In the genomic region with DNA sequence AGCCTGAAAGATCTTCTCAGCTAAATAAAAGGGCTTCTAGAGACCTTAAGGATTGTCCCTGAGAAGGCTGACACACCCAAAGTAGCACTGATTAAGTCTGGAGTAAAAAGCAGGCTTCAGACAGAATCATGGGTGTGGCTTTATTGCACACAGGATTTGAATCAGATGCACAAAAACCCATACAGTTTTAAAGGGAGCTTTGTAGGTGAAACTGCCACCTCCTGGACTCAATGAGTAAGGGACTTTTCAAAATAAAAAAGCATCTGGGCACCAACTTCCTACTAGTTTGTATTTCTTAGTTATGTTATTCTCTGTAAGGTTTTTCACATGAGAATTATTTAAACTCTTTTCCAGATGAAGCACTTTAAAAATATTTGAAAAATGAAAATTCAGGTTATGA, we compare ENCODE assay signal across 9 cellular contexts.
A peak's percentile ranks its signal among the peaks of the same experiment; 100 is the strongest.
DNase-seq lines count a peak whose midpoint lies in the region; FAIRE-seq and TF ChIP-seq lines count a peak whose summit lies in the region.
"Had no signal": no experiment of that assay in that cellular context is flagged by ENCODE, and none has a peak within 500 bp of the region (broad histone marks: within the 10 kb centered on the region; RNA-seq: fewer than 3 reads in every experiment).

No MANE protein-coding gene starts in this region.

- H2AFZ ChIP-seq in Loucy (ENCODE audit: low read length) = no peak overlapping the region

- intact Hi-C loops in tibial artery (cut with DNase I; ENCODE audit: low total_unique reads) = no loop called here
- intact Hi-C loops in left ventricle myocardium inferior (cut with micrococcal nuclease) = no loop called here

- no peaks in the 10 kb centered on the region for H3K79me2 ChIP-seq in Loucy (ENCODE audit: insufficient read depth, low read length)

- FAIRE-seq in bronchial epithelial cell (lab: Jason Lieb, UNC) = no peak

- no peak overlapping the region for H3K9ac ChIP-seq in Loucy (ENCODE audit: low read depth, low read length, poor library complexity, severe bottlenecking)

- peaks cover 5% of the 10 kb centered on the region for H3K4me1 ChIP-seq in Loucy (ENCODE audit: insufficient read depth, low read length, poor library complexity, severe bottlenecking)
- peaks cover 0 to 16% (median 6%) of the 10 kb centered on the region in 4 donors for H3K4me1 ChIP-seq in tibial artery
- H3K4me1 ChIP-seq in left ventricle myocardium inferior = no peaks in the 10 kb centered on the region
- no peaks in the 10 kb centered on the region for H3K4me1 ChIP-seq in effector memory CD4-positive, alpha-beta T cell (ENCODE audit: control insufficient read depth, insufficient read depth, low read length, poor library complexity, severe bottlenecking)

- H3K9me2 ChIP-seq in Loucy (replicated peaks; ENCODE audit: low read depth, low read length) = no peaks in the 10 kb centered on the region

- H3K27ac ChIP-seq in tibial artery = no peak overlapping the region
- H3K27ac ChIP-seq in left ventricle myocardium inferior (replicated peaks) = no peak overlapping the region
- H3K27ac ChIP-seq in effector memory CD4-positive, alpha-beta T cell (ENCODE audit: insufficient read depth, low read length, poor library complexity, severe bottlenecking) = no peak overlapping the region

- H3K36me3 ChIP-seq in Loucy (ENCODE audit: insufficient read depth, low read length) = no peaks in the 10 kb centered on the region
- no peaks in the 10 kb centered on the region for H3K36me3 ChIP-seq in bronchial epithelial cell (ENCODE audit: control insufficient read depth, insufficient read depth, low read length)
- H3K36me3 ChIP-seq in tibial artery = no peaks in the 10 kb centered on the region
- H3K36me3 ChIP-seq in left ventricle myocardium inferior = no peaks in the 10 kb centered on the region
- H3K36me3 ChIP-seq in effector memory CD4-positive, alpha-beta T cell (ENCODE audit: control insufficient read depth, insufficient read depth, low read length) = no peaks in the 10 kb centered on the region

- no peaks in the 10 kb centered on the region for H3K9me3 ChIP-seq in Loucy (ENCODE audit: insufficient read depth, low read depth, low read length)
- no peaks in the 10 kb centered on the region for H3K9me3 ChIP-seq in tibial artery
- no peaks in the 10 kb centered on the region for H3K9me3 ChIP-seq in left ventricle myocardium inferior (replicated peaks)
- no peaks in the 10 kb centered on the region for H3K9me3 ChIP-seq in effector memory CD4-positive, alpha-beta T cell (ENCODE audit: control insufficient read depth, low read length)

- no peaks in the 10 kb centered on the region for H4K20me1 ChIP-seq in Loucy (ENCODE audit: insufficient read depth, low read length, poor library complexity, severe bottlenecking)

- no peak overlapping the region for H3K4me2 ChIP-seq in Loucy (ENCODE audit: low read depth, low read length, poor library complexity, severe bottlenecking)

- H3K4me3 ChIP-seq in Loucy (ENCODE audit: low read length, poor library complexity, severe bottlenecking) = no peak overlapping the region
- H3K4me3 ChIP-seq in bronchial epithelial cell (ENCODE audit: low read depth, low read length) = no peak overlapping the region
- H3K4me3 ChIP-seq in tibial artery = no peak overlapping the region
- no peak overlapping the region for H3K4me3 ChIP-seq in left ventricle myocardium inferior
- H3K4me3 ChIP-seq in effector memory CD4-positive, alpha-beta T cell (ENCODE audit: insufficient read depth, low read depth, low read length, poor library complexity, severe bottlenecking) = no peak overlapping the region

- H3F3A ChIP-seq in Loucy (ENCODE audit: low read depth) = no peaks in the 10 kb centered on the region

- DNase-seq in NCI-H82 (lab: John Stamatoyannopoulos, UW) (peak; percentile 31), NCI-H82 treated with DMSO at 0.1 percent for 48 hours (lab: John Stamatoyannopoulos, UW; ENCODE audit: unreplicated experiment) (no peak), bronchial epithelial cell (ENCODE audit: low read depth) (peak; percentile 61), tibial artery (no peak), NCI-H2029 treated with DMSO at 0.1 percent for 48 hours (lab: John Stamatoyannopoulos, UW) (no peak), left ventricle myocardium inferior (no peak)
- DNase-seq in effector memory CD4-positive, alpha-beta T cell = no peak
- DNase-seq: CD4-positive, alpha-beta T cell had no signal

- TF ChIP-seq CTCF in Loucy (conservative IDR thresholded peaks at IDR 0.05; ENCODE audit: low read length) (peak; percentile 60), bronchial epithelial cell (IDR thresholded peaks at IDR 0.05; ENCODE audit: insufficient read depth, low read length, severe bottlenecking) (peak; percentile 39), tibial artery (IDR thresholded peaks at IDR 0.05) (peak; percentile 27 to 34), left ventricle myocardium inferior (IDR thresholded peaks at IDR 0.05; ENCODE audit: borderline replicate concordance) (no peak)

- H3K27me3 ChIP-seq in Loucy (ENCODE audit: insufficient read depth, low read length, poor library complexity, severe bottlenecking) = no peaks in the 10 kb centered on the region
- no peaks in the 10 kb centered on the region for H3K27me3 ChIP-seq in bronchial epithelial cell (ENCODE audit: control insufficient read depth, insufficient read depth, low read length)
- H3K27me3 ChIP-seq in tibial artery = no peaks in the 10 kb centered on the region
- no peaks in the 10 kb centered on the region for H3K27me3 ChIP-seq in left ventricle myocardium inferior (ENCODE audit: low read depth)
- H3K27me3 ChIP-seq in effector memory CD4-positive, alpha-beta T cell (replicated peaks; ENCODE audit: control insufficient read depth, insufficient read depth, low read length, poor library complexity, severe bottlenecking) = no peaks in the 10 kb centered on the region

Comparison
In these comparisons a context has a peak if more than half of its experiments do, and no peak if none do; other contexts are left out.
1. DNase-seq: peak in NCI-H82 (single experiment) and bronchial epithelial cell (single experiment); none in NCI-H82 treated with DMSO at 0.1 percent for 48 hours (single experiment), tibial artery (0 of 2), NCI-H2029 treated with DMSO at 0.1 percent for 48 hours (single experiment), left ventricle myocardium inferior (single experiment) and effector memory CD4-positive, alpha-beta T cell (0 of 3).